Comparison of ENCODE assay signal across 8 cellular contexts in genomic region chr4:7295917-7296660, GRCh38.
DNase-seq lines count a peak whose midpoint lies in the region; ATAC-seq and TF ChIP-seq lines count a peak whose summit lies in the region.

No MANE protein-coding gene starts in this region.

- no peaks in the 10 kb centered on the region for H3K36me3 ChIP-seq in right lobe of liver

- peaks cover 0 to 4% (median 0%) of the 10 kb centered on the region in 5 experiments for H3K9me3 Mint-ChIP-seq in brain
- no peaks in the 10 kb centered on the region for H3K9me3 Mint-ChIP-seq in stimulated activated memory B cell treated with anti-CD40 and anti-IgM and Interleukin-4, amounts not matched to agents 10 μg/mL and 1 μg/mL and 100 μg/mL, for 72 hours

- H3K27ac ChIP-seq in right lobe of liver, result no peak overlapping the region

- TF ChIP-seq POLR2A in right lobe of liver (IDR thresholded peaks at IDR 0.05) (no peak), lower leg skin (IDR thresholded peaks at IDR 0.05) (no peak)

- H3K27ac Mint-ChIP-seq in brain, result peak overlapping the region in 3 of 5 experiments; percentile 45 to 51 (median 48)
- H3K27ac Mint-ChIP-seq in stimulated activated memory B cell treated with anti-CD40 and anti-IgM and Interleukin-4, amounts not matched to agents 10 μg/mL and 1 μg/mL and 100 μg/mL, for 72 hours, result no peak overlapping the region

- 43% methylated on average over 4 of the region's 19 CpGs for WGBS in right lobe of liver (ENCODE audit: insufficient coverage, low coverage, low lambda C conversion rate, missing lambda C conversion rate)
- 52 to 56% methylated on average over 16 to 19 of the region's 19 CpGs for WGBS in lower leg skin, 2 donors

- ATAC-seq in right lobe of liver (peak; percentile 61 to 82 (median 76)), GM18498 (IDR thresholded peaks at IDR 0.05; ENCODE audit: unreplicated experiment) (no peak), GM19324 (IDR thresholded peaks at IDR 0.05; ENCODE audit: low FRiP score, unreplicated experiment) (no peak)
- ATAC-seq in stimulated activated memory B cell treated with anti-CD40 and anti-IgM and Interleukin-4, amounts not matched to agents 10 μg/mL and 1 μg/mL and 100 μg/mL, for 72 hours, result no peak

- intact Hi-C loops in right lobe of liver (cut with DNase I) (loop anchor here (5.0 kb wide), 1 partner anchor 104 kb away; the partner anchor contains the start of gene SORCS2 (in 2 of the 2)), lower leg skin (cut with DNase I; ENCODE audit: low total_unique reads) (loop anchor here (5.0 kb wide), 1 partner anchor 104 kb away; the partner anchor contains the start of gene SORCS2)

- peaks cover 59% of the 10 kb centered on the region for H3K4me1 Mint-ChIP-seq in brain
- H3K4me1 Mint-ChIP-seq in stimulated activated memory B cell treated with anti-CD40 and anti-IgM and Interleukin-4, amounts not matched to agents 10 μg/mL and 1 μg/mL and 100 μg/mL, for 72 hours, result no peaks in the 10 kb centered on the region

- H3K4me1 ChIP-seq in right lobe of liver, result no peaks in the 10 kb centered on the region

- no peak overlapping the region for H3K4me3 Mint-ChIP-seq in brain
- H3K4me3 Mint-ChIP-seq in stimulated activated memory B cell treated with anti-CD40 and anti-IgM and Interleukin-4, amounts not matched to agents 10 μg/mL and 1 μg/mL and 100 μg/mL, for 72 hours, result no peak overlapping the region

- H3K36me3 Mint-ChIP-seq in brain, result no peaks in the 10 kb centered on the region
- H3K36me3 Mint-ChIP-seq in stimulated activated memory B cell treated with anti-CD40 and anti-IgM and Interleukin-4, amounts not matched to agents 10 μg/mL and 1 μg/mL and 100 μg/mL, for 72 hours, result no peaks in the 10 kb centered on the region

- H3K4me3 ChIP-seq in HFF-Myc (replicated peaks; ENCODE audit: low read depth, low read length) (no peak overlapping the region), right lobe of liver (no peak overlapping the region), lower leg skin (ENCODE audit: low read depth, poor library complexity, severe bottlenecking) (no peak overlapping the region)

- DNase-seq in AG08396 (ENCODE audit: low spot score) (peak; percentile 75), HFF-Myc (ENCODE audit: extremely low read depth, low read depth) (no peak), right lobe of liver (peak; percentile 47 to 67 (median 52)), lower leg skin (ENCODE audit: low spot score in 2 of 2) (no peak)

- no peaks in the 10 kb centered on the region for H3K9me3 ChIP-seq in right lobe of liver

- no peaks in the 10 kb centered on the region for H3K27me3 ChIP-seq in right lobe of liver

- H3K27me3 Mint-ChIP-seq in brain, result peaks cover 37% of the 10 kb centered on the region
- peaks cover 26% of the 10 kb centered on the region for H3K27me3 Mint-ChIP-seq in stimulated activated memory B cell treated with anti-CD40 and anti-IgM and Interleukin-4, amounts not matched to agents 10 μg/mL and 1 μg/mL and 100 μg/mL, for 72 hours

- TF ChIP-seq CTCF in HFF-Myc (IDR thresholded peaks at IDR 0.05; ENCODE audit: low read depth, low read length, missing control alignments), result peak; percentile 44
- peak; percentile 70 to 78 for TF ChIP-seq CTCF in brain (conservative IDR thresholded peaks at IDR 0.05)
- TF ChIP-seq CTCF in right lobe of liver (IDR thresholded peaks at IDR 0.05), result peak; percentile 54 to 68 (median 68)
- no peak for TF ChIP-seq CTCF in lower leg skin (IDR thresholded peaks at IDR 0.05)

Comparison
In these comparisons a context has a peak if more than half of its experiments do, and no peak if none do; other contexts are left out.
1. DNase-seq: peak in AG08396 (single experiment) and right lobe of liver (3 of 3); none in HFF-Myc (single experiment) and lower leg skin (0 of 2).
2. CTCF ChIP-seq: peak in HFF-Myc (single experiment), brain (2 of 2) and right lobe of liver (4 of 4); none in lower leg skin (0 of 3).
3. ATAC-seq: peak in right lobe of liver (4 of 4); none in GM18498 (single experiment), stimulated activated memory B cell treated with anti-CD40 and anti-IgM and Interleukin-4, amounts not matched to agents 10 μg/mL and 1 μg/mL and 100 μg/mL, for 72 hours (single experiment) and GM19324 (single experiment).